Comparison of ENCODE assay signal across 1 cellular context in genomic region chr4:154137320-154137905, GRCh38.
A peak's percentile ranks its signal among the peaks of the same experiment; 100 is the strongest.
TF ChIP-seq lines count a peak whose summit lies in the region.

No MANE protein-coding gene starts in this region.

TF ChIP-seq in WTC11, 78 proteins besides CTCF, POLR2A, EP300 and RAD21 (continued from another document):
- TF ChIP-seq, protein P1, sequence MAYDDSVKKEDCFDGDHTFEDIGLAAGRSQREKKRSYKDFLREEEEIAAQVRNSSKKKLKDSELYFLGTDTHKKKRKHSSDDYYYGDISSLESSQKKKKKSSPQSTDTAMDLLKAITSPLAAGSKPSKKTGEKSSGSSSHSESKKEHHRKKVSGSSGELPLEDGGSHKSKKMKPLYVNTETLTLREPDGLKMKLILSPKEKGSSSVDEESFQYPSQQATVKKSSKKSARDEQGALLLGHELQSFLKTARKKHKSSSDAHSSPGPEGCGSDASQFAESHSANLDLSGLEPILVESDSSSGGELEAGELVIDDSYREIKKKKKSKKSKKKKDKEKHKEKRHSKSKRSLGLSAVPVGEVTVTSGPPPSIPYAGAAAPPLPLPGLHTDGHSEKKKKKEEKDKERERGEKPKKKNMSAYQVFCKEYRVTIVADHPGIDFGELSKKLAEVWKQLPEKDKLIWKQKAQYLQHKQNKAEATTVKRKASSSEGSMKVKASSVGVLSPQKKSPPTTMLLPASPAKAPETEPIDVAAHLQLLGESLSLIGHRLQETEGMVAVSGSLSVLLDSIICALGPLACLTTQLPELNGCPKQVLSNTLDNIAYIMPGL (CRISPR knock-in tag; IDR thresholded peaks at IDR 0.05), result no peak
- TF ChIP-seq IRF2 (CRISPR knock-in tag; IDR thresholded peaks at IDR 0.05; ENCODE audit: borderline replicate concordance, low read depth) (no peak), ZNF423 (CRISPR knock-in tag; IDR thresholded peaks at IDR 0.05) (peak; percentile 12; the same call in 1 of the 2 replicates), NFATC4 (CRISPR knock-in tag; IDR thresholded peaks at IDR 0.05) (no peak), FOXJ3 (CRISPR knock-in tag; IDR thresholded peaks at IDR 0.05; ENCODE audit: borderline replicate concordance) (no peak), KAT7 (CRISPR knock-in tag; IDR thresholded peaks at IDR 0.05; ENCODE audit: borderline replicate concordance) (no peak), NR3C1 (CRISPR knock-in tag; conservative IDR thresholded peaks at IDR 0.05; ENCODE audit: low read depth) (no peak), GTF2I (CRISPR knock-in tag; conservative IDR thresholded peaks at IDR 0.05) (no peak), FOXK1 (CRISPR knock-in tag; IDR thresholded peaks at IDR 0.05) (no peak), GABPB1 (CRISPR knock-in tag; IDR thresholded peaks at IDR 0.05) (no peak), SMAD3 (CRISPR knock-in tag; IDR thresholded peaks at IDR 0.05; ENCODE audit: borderline replicate concordance) (no peak), ZNF219 (CRISPR knock-in tag; IDR thresholded peaks at IDR 0.05; ENCODE audit: borderline replicate concordance) (no peak), ZNF671 (CRISPR knock-in tag; IDR thresholded peaks at IDR 0.05) (no peak), ZNF532 (CRISPR knock-in tag; IDR thresholded peaks at IDR 0.05; ENCODE audit: borderline replicate concordance) (0 out of 2 replicates have a peak, but pooled peaks have one; percentile 28), ZNF416 (CRISPR knock-in tag; IDR thresholded peaks at IDR 0.05) (no peak), JAZF1 (CRISPR knock-in tag; IDR thresholded peaks at IDR 0.05) (no peak), PRRX2 (CRISPR knock-in tag; IDR thresholded peaks at IDR 0.05) (no peak), ZNF121 (CRISPR knock-in tag; IDR thresholded peaks at IDR 0.05) (no peak)
- TF ChIP-seq, protein P2, sequence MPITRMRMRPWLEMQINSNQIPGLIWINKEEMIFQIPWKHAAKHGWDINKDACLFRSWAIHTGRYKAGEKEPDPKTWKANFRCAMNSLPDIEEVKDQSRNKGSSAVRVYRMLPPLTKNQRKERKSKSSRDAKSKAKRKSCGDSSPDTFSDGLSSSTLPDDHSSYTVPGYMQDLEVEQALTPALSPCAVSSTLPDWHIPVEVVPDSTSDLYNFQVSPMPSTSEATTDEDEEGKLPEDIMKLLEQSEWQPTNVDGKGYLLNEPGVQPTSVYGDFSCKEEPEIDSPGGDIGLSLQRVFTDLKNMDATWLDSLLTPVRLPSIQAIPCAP (CRISPR knock-in tag; IDR thresholded peaks at IDR 0.05), result no peak
- TF ChIP-seq, protein P3, sequence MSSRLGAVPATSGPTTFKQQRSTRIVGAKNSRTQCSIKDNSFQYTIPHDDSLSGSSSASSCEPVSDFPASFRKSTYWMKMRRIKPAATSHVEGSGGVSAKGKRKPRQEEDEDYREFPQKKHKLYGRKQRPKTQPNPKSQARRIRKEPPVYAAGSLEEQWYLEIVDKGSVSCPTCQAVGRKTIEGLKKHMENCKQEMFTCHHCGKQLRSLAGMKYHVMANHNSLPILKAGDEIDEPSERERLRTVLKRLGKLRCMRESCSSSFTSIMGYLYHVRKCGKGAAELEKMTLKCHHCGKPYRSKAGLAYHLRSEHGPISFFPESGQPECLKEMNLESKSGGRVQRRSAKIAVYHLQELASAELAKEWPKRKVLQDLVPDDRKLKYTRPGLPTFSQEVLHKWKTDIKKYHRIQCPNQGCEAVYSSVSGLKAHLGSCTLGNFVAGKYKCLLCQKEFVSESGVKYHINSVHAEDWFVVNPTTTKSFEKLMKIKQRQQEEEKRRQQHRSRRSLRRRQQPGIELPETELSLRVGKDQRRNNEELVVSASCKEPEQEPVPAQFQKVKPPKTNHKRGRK (CRISPR knock-in tag; IDR thresholded peaks at IDR 0.05; ENCODE audit: borderline replicate concordance), result no peak
- TF ChIP-seq, protein P4, sequence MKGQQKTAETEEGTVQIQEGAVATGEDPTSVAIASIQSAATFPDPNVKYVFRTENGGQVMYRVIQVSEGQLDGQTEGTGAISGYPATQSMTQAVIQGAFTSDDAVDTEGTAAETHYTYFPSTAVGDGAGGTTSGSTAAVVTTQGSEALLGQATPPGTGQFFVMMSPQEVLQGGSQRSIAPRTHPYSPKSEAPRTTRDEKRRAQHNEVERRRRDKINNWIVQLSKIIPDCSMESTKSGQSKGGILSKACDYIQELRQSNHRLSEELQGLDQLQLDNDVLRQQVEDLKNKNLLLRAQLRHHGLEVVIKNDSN (CRISPR knock-in tag; IDR thresholded peaks at IDR 0.05), result peak; percentile 58; the same call in 1 of the 2 replicates
- TF ChIP-seq, protein P5, sequence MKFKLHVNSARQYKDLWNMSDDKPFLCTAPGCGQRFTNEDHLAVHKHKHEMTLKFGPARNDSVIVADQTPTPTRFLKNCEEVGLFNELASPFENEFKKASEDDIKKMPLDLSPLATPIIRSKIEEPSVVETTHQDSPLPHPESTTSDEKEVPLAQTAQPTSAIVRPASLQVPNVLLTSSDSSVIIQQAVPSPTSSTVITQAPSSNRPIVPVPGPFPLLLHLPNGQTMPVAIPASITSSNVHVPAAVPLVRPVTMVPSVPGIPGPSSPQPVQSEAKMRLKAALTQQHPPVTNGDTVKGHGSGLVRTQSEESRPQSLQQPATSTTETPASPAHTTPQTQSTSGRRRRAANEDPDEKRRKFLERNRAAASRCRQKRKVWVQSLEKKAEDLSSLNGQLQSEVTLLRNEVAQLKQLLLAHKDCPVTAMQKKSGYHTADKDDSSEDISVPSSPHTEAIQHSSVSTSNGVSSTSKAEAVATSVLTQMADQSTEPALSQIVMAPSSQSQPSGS (CRISPR knock-in tag; IDR thresholded peaks at IDR 0.05; ENCODE audit: borderline replicate concordance, low read depth), result no peak
- TF ChIP-seq, protein P6, sequence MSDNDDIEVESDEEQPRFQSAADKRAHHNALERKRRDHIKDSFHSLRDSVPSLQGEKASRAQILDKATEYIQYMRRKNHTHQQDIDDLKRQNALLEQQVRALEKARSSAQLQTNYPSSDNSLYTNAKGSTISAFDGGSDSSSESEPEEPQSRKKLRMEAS (CRISPR knock-in tag; IDR thresholded peaks at IDR 0.05), result peak; percentile 85
